Comparison of ENCODE assay signal across 31 cellular contexts in the genomic region with DNA sequence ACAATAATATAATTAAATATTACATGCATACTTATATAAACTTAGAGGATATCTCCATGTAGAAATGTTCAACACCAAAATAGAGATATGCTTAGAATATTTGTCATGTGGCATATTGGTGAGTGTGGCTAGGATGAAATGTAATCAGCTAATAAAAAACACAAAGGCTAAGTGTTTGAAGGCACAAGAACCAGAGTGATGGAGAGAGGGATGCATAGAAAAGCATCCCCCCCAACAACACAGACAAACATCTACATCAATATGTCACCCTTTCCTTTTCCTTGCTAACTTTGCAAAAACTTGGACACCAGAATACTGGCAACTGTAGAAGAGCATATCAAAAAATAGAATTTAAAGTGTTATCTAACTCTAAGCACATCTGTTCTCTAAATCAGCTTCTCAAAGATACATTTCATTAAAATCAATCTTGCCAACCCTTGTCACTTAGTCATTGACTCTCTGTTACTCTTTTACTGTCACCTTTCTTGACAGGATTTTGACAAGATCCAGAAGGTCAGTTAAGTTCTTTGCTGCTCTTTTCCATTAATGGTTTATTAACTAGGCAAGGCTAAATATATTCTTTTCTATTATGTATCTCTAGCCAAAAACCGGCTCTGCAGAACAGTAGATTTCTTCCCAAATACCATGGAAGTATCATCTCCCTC.
"Had no signal": no experiment of that assay in that cellular context is flagged by ENCODE, and none has a peak within 500 bp of the region (broad histone marks: within the 10 kb centered on the region; RNA-seq: fewer than 3 reads in every experiment).

No MANE protein-coding gene starts in this region.

- H3K4me1 Mint-ChIP-seq: activated CD4-positive, alpha-beta T cell treated with anti-CD3 and anti-CD28 coated beads for 36 hours; activated CD4-positive, alpha-beta T cell treated with anti-CD3 and anti-CD28 coated beads, Interleukin-2, amount 10 ng/mL, durations not matched to agents 24 days and 14 days; activated CD8-positive, alpha-beta memory T cell treated with anti-CD3 and anti-CD28 coated beads, Interleukin-2, amount 10 ng/mL, durations not matched to agents 7 days and 5 days; activated naive CD4-positive, alpha-beta T cell treated with anti-CD3 and anti-CD28 coated beads, Interleukin-2, amount 50 U/mL, for 24 hours; activated naive CD8-positive, alpha-beta T cell treated with anti-CD3 and anti-CD28 coated beads for 36 hours; activated naive CD8-positive, alpha-beta T cell treated with anti-CD3 and anti-CD28 coated beads, Interleukin-2, amount 50 U/mL, for 24 hours had no signal

- H3K4me1 ChIP-seq: adrenal gland, body of pancreas, colonic mucosa, esophagus muscularis mucosa, gastroesophageal sphincter had no signal

- H3K4me3 Mint-ChIP-seq: activated CD4-positive, alpha-beta memory T cell treated with anti-CD3 and anti-CD28 coated beads for 36 hours; activated CD4-positive, alpha-beta T cell treated with anti-CD3 and anti-CD28 coated beads for 36 hours; activated CD4-positive, alpha-beta T cell treated with anti-CD3 and anti-CD28 coated beads, Interleukin-2, amount 10 ng/mL, durations not matched to agents 24 days and 14 days; activated CD8-positive, alpha-beta memory T cell treated with anti-CD3 and anti-CD28 coated beads, Interleukin-2, amount 10 ng/mL, durations not matched to agents 7 days and 5 days; activated CD8-positive, alpha-beta T cell treated with anti-CD3 and anti-CD28 coated beads, Interleukin-2, amount 10 ng/mL, durations not matched to agents 7 days and 5 days; activated naive CD4-positive, alpha-beta T cell treated with anti-CD3 and anti-CD28 coated beads for 36 hours; activated naive CD4-positive, alpha-beta T cell treated with anti-CD3 and anti-CD28 coated beads, Interleukin-2, amount 50 U/mL, for 24 hours; activated naive CD8-positive, alpha-beta T cell treated with anti-CD3 and anti-CD28 coated beads for 36 hours; activated naive CD8-positive, alpha-beta T cell treated with anti-CD3 and anti-CD28 coated beads, Interleukin-2, amount 50 U/mL, for 24 hours; activated T-helper 1 cell treated with anti-CD3 and anti-CD28 coated beads, Interleukin-12 subunit alpha, Interleukin-12 subunit beta, Interleukin-2, Interleukin-4 antibody, amounts not matched to agents 30 ng/mL and 10 ng/mL and 1 ng/mL, durations not matched to agents 14 hours and 24 hours and 36 hours; endodermal cell had no signal

- H3K36me3 Mint-ChIP-seq: activated CD4-positive, alpha-beta memory T cell treated with anti-CD3 and anti-CD28 coated beads for 36 hours; activated CD8-positive, alpha-beta memory T cell treated with anti-CD3 and anti-CD28 coated beads, Interleukin-2, amount 10 ng/mL, durations not matched to agents 7 days and 5 days; activated naive CD4-positive, alpha-beta T cell treated with anti-CD3 and anti-CD28 coated beads, Interleukin-2, amount 50 U/mL, for 24 hours; activated naive CD8-positive, alpha-beta T cell treated with anti-CD3 and anti-CD28 coated beads for 36 hours had no signal

- H3K9me3 Mint-ChIP-seq: activated CD4-positive, alpha-beta T cell treated with anti-CD3 and anti-CD28 coated beads, Interleukin-2, amount 10 ng/mL, durations not matched to agents 24 days and 14 days; activated naive CD4-positive, alpha-beta T cell treated with anti-CD3 and anti-CD28 coated beads, Interleukin-2, amount 50 U/mL, for 24 hours had no signal

- H3K27me3 Mint-ChIP-seq: activated CD4-positive, alpha-beta memory T cell treated with anti-CD3 and anti-CD28 coated beads for 36 hours; activated CD4-positive, alpha-beta T cell treated with anti-CD3 and anti-CD28 coated beads for 36 hours; activated CD4-positive, alpha-beta T cell treated with anti-CD3 and anti-CD28 coated beads, Interleukin-2, amount 10 ng/mL, durations not matched to agents 24 days and 14 days; activated CD8-positive, alpha-beta memory T cell treated with anti-CD3 and anti-CD28 coated beads, Interleukin-2, amount 10 ng/mL, durations not matched to agents 7 days and 5 days; activated naive CD4-positive, alpha-beta T cell treated with anti-CD3 and anti-CD28 coated beads, Interleukin-2, amount 50 U/mL, for 24 hours; activated naive CD8-positive, alpha-beta T cell treated with anti-CD3 and anti-CD28 coated beads for 36 hours; activated naive CD8-positive, alpha-beta T cell treated with anti-CD3 and anti-CD28 coated beads, Interleukin-2, amount 50 U/mL, for 24 hours had no signal

- ATAC-seq: activated CD4-positive, alpha-beta T cell treated with anti-CD3 and anti-CD28 coated beads for 36 hours; activated CD8-positive, alpha-beta memory T cell treated with anti-CD3 and anti-CD28 coated beads, Interleukin-2, amount 10 ng/mL, durations not matched to agents 7 days and 5 days; activated CD8-positive, alpha-beta T cell treated with anti-CD3 and anti-CD28 coated beads, Interleukin-2, amount 10 ng/mL, durations not matched to agents 7 days and 5 days; activated naive CD8-positive, alpha-beta T cell treated with anti-CD3 and anti-CD28 coated beads, Interleukin-2, amount 50 U/mL, for 24 hours; body of pancreas; gastroesophageal sphincter had no signal

- DNase-seq: activated CD4-positive, alpha-beta memory T cell treated with anti-CD3 and anti-CD28 coated beads for 36 hours; activated CD4-positive, alpha-beta T cell treated with anti-CD3 and anti-CD28 coated beads for 36 hours; activated CD4-positive, alpha-beta T cell treated with anti-CD3 and anti-CD28 coated beads, Interleukin-2, amount 10 ng/mL, durations not matched to agents 24 days and 14 days; activated CD4-positive, CD25-positive, alpha-beta regulatory T cell; activated CD4-positive, CD25-positive, alpha-beta regulatory T cell treated with anti-CD3 and anti-CD28 coated beads, Interleukin-2, amount 50 U/mL, for 72 hours; activated CD8-positive, alpha-beta memory T cell treated with anti-CD3 and anti-CD28 coated beads, Interleukin-2, amount 10 ng/mL, durations not matched to agents 7 days and 5 days; activated CD8-positive, alpha-beta memory T cell treated with anti-CD3 and anti-CD28 coated beads, Interleukin-2, amount 50 U/mL, for 4 hours; activated CD8-positive, alpha-beta T cell treated with anti-CD3 and anti-CD28 coated beads, Interleukin-2, amount 10 ng/mL, durations not matched to agents 7 days and 5 days; activated effector memory CD4-positive, alpha-beta T cell treated with anti-CD3 and anti-CD28 coated beads, Interleukin-2, amount 50 U/mL, for 16 hours; activated naive CD4-positive, alpha-beta T cell treated with anti-CD3 and anti-CD28 coated beads for 36 hours; activated naive CD8-positive, alpha-beta T cell treated with anti-CD3 and anti-CD28 coated beads for 36 hours; activated naive CD8-positive, alpha-beta T cell treated with anti-CD3 and anti-CD28 coated beads, Interleukin-2, amount 50 U/mL, for 24 hours; activated T-cell treated with anti-CD3 and anti-CD28 coated beads, Interleukin-2, amount 50 U/mL, for 1 hour; activated T-cell treated with anti-CD3 and anti-CD28 coated beads, Interleukin-2, amount 50 U/mL, for 48 hours; adrenal gland; amygdala; aorta; body of pancreas; central memory CD4-positive, alpha-beta T cell; cerebellar nuclear complex; colonic mucosa; effector memory CD4-positive, alpha-beta T cell; endodermal cell; erythroblast; foreskin melanocyte; T-helper 2 cell had no signal

- H3K27ac Mint-ChIP-seq: activated CD4-positive, alpha-beta memory T cell treated with anti-CD3 and anti-CD28 coated beads for 36 hours; activated CD4-positive, alpha-beta T cell treated with anti-CD3 and anti-CD28 coated beads for 36 hours; activated CD4-positive, alpha-beta T cell treated with anti-CD3 and anti-CD28 coated beads, Interleukin-2, amount 10 ng/mL, durations not matched to agents 24 days and 14 days; activated CD8-positive, alpha-beta memory T cell treated with anti-CD3 and anti-CD28 coated beads, Interleukin-2, amount 10 ng/mL, durations not matched to agents 7 days and 5 days; activated CD8-positive, alpha-beta T cell treated with anti-CD3 and anti-CD28 coated beads, Interleukin-2, amount 10 ng/mL, durations not matched to agents 7 days and 5 days; activated naive CD4-positive, alpha-beta T cell treated with anti-CD3 and anti-CD28 coated beads for 36 hours; activated naive CD4-positive, alpha-beta T cell treated with anti-CD3 and anti-CD28 coated beads, Interleukin-2, amount 50 U/mL, for 24 hours; activated naive CD8-positive, alpha-beta T cell treated with anti-CD3 and anti-CD28 coated beads for 36 hours; activated naive CD8-positive, alpha-beta T cell treated with anti-CD3 and anti-CD28 coated beads, Interleukin-2, amount 50 U/mL, for 24 hours; activated T-helper 1 cell treated with anti-CD3 and anti-CD28 coated beads, Interleukin-12 subunit alpha, Interleukin-12 subunit beta, Interleukin-2, Interleukin-4 antibody, amounts not matched to agents 30 ng/mL and 10 ng/mL and 1 ng/mL, durations not matched to agents 14 hours and 24 hours and 36 hours; activated T-helper 2 cell treated with anti-CD3 and anti-CD28 coated beads, Interferon-gamma antibody, Interleukin-2, Interleukin-4, amounts not matched to agents 10 μg/mL and 5 μg/mL and 100 μg/mL, durations not matched to agents 14 hours and 24 hours and 36 hours; endodermal cell had no signal

- H3K4me3 ChIP-seq: adrenal gland, body of pancreas, colonic mucosa, esophagus muscularis mucosa, gastroesophageal sphincter had no signal

- H3K9me3 ChIP-seq: adrenal gland, body of pancreas, colonic mucosa, esophagus muscularis mucosa, gastroesophageal sphincter had no signal

- H3K36me3 ChIP-seq: adrenal gland, colonic mucosa, esophagus muscularis mucosa, gastroesophageal sphincter had no signal

- H3K27ac ChIP-seq: adrenal gland, body of pancreas, colonic mucosa, esophagus muscularis mucosa, gastroesophageal sphincter had no signal

- H3K27me3 ChIP-seq: adrenal gland, body of pancreas, colonic mucosa, esophagus muscularis mucosa, gastroesophageal sphincter had no signal
